1 cellular context compared by ENCODE assay signal in the genomic region with DNA sequence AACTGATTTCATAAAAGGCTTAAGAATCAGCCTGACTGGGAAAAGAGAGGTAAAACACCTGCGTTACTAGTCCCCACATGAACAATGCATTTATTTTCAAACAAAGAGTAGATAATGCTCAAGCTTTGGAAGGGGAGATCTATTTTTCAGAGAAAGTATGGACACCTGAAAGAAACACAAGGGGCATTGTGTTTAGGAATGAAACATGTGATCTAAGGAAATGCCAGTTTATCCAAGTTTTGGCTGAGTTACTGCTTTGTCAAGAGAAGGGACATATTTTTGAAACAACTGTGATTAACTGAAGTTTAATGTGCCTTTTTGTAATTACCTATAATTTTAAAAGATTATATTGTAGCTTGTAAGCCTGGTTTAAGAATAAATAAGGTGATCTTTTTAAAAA.
TF ChIP-seq lines count a peak whose summit lies in the region.

No MANE protein-coding gene starts in this region.

TF ChIP-seq in H1, 55 proteins besides CTCF, POLR2A, EP300 and RAD21:
- TF ChIP-seq CREB1 (IDR thresholded peaks at IDR 0.05), result no peak
